In genomic region chr1:203124011-203124410, GRCh38 we compare ENCODE assay signal across 23 cellular contexts. TPM values are rescaled to one million over a fixed set of nuclear protein-coding genes. Genes with fewer than 3 reads are reported as not detected.
"Had no signal": no experiment of that assay in that cellular context is flagged by ENCODE, and none has a peak within 500 bp of the region (broad histone marks: within the 10 kb centered on the region; RNA-seq: fewer than 3 reads in every experiment).

No MANE protein-coding gene starts in this region.

- ATAC-seq: activated CD4-positive, CD25-positive, alpha-beta regulatory T cell treated with anti-CD3 and anti-CD28 coated beads, Interleukin-2, amount 50 U/mL, for 24 hours; activated T-helper 17 cell treated with anti-CD3 and anti-CD28 coated beads, Interleukin-2, amount 50 U/mL, for 72 hours; gastroesophageal sphincter; heart right ventricle; left ventricle myocardium superior; mucosa of descending colon; sciatic nerve; stimulated activated memory B cell treated with anti-CD40 and anti-IgM and Interleukin-4, amounts not matched to agents 10 μg/mL and 1 μg/mL and 100 μg/mL, for 72 hours had no signal

- H3K36me3 ChIP-seq: esophagus muscularis mucosa, gastroesophageal sphincter, heart right ventricle had no signal

- H2AFZ ChIP-seq: parathyroid adenoma had no signal

- H3K4me2 ChIP-seq: smooth muscle cell had no signal

- DNase-seq: activated naive CD4-positive, alpha-beta T cell treated with anti-CD3 and anti-CD28 coated beads for 36 hours; cortex of kidney; effector CD8-positive, alpha-beta T cell; heart right ventricle; kidney glomerular epithelial cell; left ventricle myocardium superior; mucosa of descending colon; naive B cell; stimulated activated CD4-positive, alpha-beta T cell treated with anti-CD3 and anti-CD28 coated beads, Interleukin-4, amount 100 ng/mL, for 24 hours had no signal

- H3K9ac ChIP-seq: parathyroid adenoma had no signal

- H3K9me3 ChIP-seq: esophagus muscularis mucosa, gastroesophageal sphincter, heart right ventricle, mucosa of descending colon had no signal

- H3K27ac ChIP-seq: esophagus muscularis mucosa, gastroesophageal sphincter, heart right ventricle, parathyroid adenoma had no signal

- H3K4me3 ChIP-seq: esophagus muscularis mucosa, gastroesophageal sphincter, heart right ventricle, mucosa of descending colon, smooth muscle cell had no signal

- H3K79me2 ChIP-seq: parathyroid adenoma had no signal

RNA-seq across cellular contexts. Expression of gene ADORA1, which starts 3.5 kb away (rescaled TPM):
- total RNA-seq: activated CD4-positive, alpha-beta T cell treated with anti-CD3 and anti-CD28 coated beads, Interleukin-2, amount 10 ng/mL, durations not matched to agents 7 days and 5 days; activated CD8-positive, alpha-beta memory T cell treated with anti-CD3 and anti-CD28 coated beads for 36 hours; activated naive CD4-positive, alpha-beta T cell treated with anti-CD3 and anti-CD28 coated beads for 36 hours; activated T-helper 17 cell treated with anti-CD3 and anti-CD28 coated beads, Interleukin-2, amount 50 U/mL, for 72 hours; endothelial cell of umbilical vein had no signal
- polyA plus RNA-seq: aorta had no signal

RNA-seq across cellular contexts. Expression of gene MYOG, which starts 38.2 kb away (rescaled TPM):
- total RNA-seq: activated CD4-positive, alpha-beta T cell treated with anti-CD3 and anti-CD28 coated beads, Interleukin-2, amount 10 ng/mL, durations not matched to agents 7 days and 5 days; activated CD8-positive, alpha-beta memory T cell treated with anti-CD3 and anti-CD28 coated beads for 36 hours; activated naive CD4-positive, alpha-beta T cell treated with anti-CD3 and anti-CD28 coated beads for 36 hours; activated T-helper 17 cell treated with anti-CD3 and anti-CD28 coated beads, Interleukin-2, amount 50 U/mL, for 72 hours; aorta; endothelial cell of umbilical vein; esophagus muscularis mucosa; heart right ventricle; left ventricle myocardium superior; mucosa of descending colon; neural crest cell; sciatic nerve; smooth muscle cell had no signal
- polyA plus RNA-seq: aorta, endothelial cell of umbilical vein, smooth muscle cell, urinary bladder had no signal

RNA-seq across cellular contexts. Expression of gene MYBPH, which starts 51.6 kb away (rescaled TPM):
- total RNA-seq: activated CD4-positive, alpha-beta T cell treated with anti-CD3 and anti-CD28 coated beads, Interleukin-2, amount 10 ng/mL, durations not matched to agents 7 days and 5 days; activated CD8-positive, alpha-beta memory T cell treated with anti-CD3 and anti-CD28 coated beads for 36 hours; activated naive CD4-positive, alpha-beta T cell treated with anti-CD3 and anti-CD28 coated beads for 36 hours; activated T-helper 17 cell treated with anti-CD3 and anti-CD28 coated beads, Interleukin-2, amount 50 U/mL, for 72 hours; aorta; endothelial cell of umbilical vein; esophagus muscularis mucosa; gastroesophageal sphincter; heart right ventricle; left ventricle myocardium superior; mucosa of descending colon; neural crest cell; sciatic nerve had no signal
- polyA plus RNA-seq: aorta, endothelial cell of umbilical vein, heart right ventricle, urinary bladder had no signal
